In the genomic region with DNA sequence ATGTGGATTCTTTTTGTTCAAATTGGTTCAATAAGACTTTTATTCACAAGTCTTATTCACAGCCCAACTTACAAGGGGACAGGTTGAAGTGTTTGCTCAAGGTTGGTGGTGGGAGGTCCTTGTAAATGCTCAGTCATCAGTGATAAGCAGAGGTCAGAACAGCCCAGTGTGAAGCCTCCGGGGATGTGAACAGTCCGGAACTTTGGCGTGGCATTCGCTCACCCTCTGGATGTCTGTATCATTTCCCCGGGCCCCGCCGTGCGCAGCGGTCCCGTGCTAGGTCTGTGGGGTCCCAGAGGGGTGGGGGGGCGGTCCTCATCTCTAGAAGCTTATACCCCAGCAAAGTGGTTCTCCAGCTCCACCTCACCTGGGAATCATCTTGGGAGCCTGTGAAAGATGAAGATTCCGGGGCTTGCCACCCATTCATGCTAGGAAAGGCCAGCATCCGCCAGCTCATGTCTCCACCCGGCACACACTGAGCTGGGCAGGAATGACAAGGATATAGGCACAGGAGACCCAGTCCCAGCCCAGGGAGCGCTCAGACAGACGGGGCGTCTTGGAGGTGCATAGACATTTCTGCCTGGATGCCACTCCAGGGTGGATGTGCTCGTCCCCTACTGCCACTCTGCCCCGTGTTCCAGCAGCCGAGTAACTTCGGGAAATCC, we compare ENCODE assay signal across 15 cellular contexts.
DNase-seq lines count a peak whose midpoint lies in the region; ATAC-seq, FAIRE-seq and TF ChIP-seq lines count a peak whose summit lies in the region.
"Had no signal": no experiment of that assay in that cellular context is flagged by ENCODE, and none has a peak within 500 bp of the region (broad histone marks: within the 10 kb centered on the region; RNA-seq: fewer than 3 reads in every experiment).

No MANE protein-coding gene starts in this region.

- H3K4me2 ChIP-seq in K562 (ENCODE audit: insufficient read depth, low read length): peak overlapping the region; percentile 67

- peaks cover 3% of the 10 kb centered on the region for H3K27me3 Mint-ChIP-seq in HFFc6 (ENCODE audit: insufficient read depth)
- H3K27me3 Mint-ChIP-seq: stimulated activated naive CD8-positive, alpha-beta T cell treated with anti-CD3 and anti-CD28 coated beads, Interleukin-15, amount 100 ng/mL, for 72 hours had no signal

- TF ChIP-seq EP300 in K562 (IDR thresholded peaks at IDR 0.05; ENCODE audit: low read length): no peak

- H2AFZ ChIP-seq in K562 (ENCODE audit: low read depth, low read length): no peak overlapping the region

- H3K4me3 ChIP-seq in K562 (0 out of 2 replicates have a peak overlapping the region, but pooled peaks have one; percentile 29), left lung (no peak overlapping the region)

- no peak overlapping the region; the same call in 1 of the 2 replicates for H3K27ac Mint-ChIP-seq in HFFc6
- no peak overlapping the region for H3K27ac Mint-ChIP-seq in stimulated activated effector memory CD8-positive, alpha-beta T cell treated with anti-CD3 and anti-CD28 coated beads, Interleukin-12 subunit alpha, Interleukin-12 subunit beta, amount 100 ng/mL, for 72 hours
- H3K27ac Mint-ChIP-seq: activated T-helper 1 cell treated with anti-CD3 and anti-CD28 coated beads, Interleukin-12 subunit alpha, Interleukin-12 subunit beta, Interleukin-2, Interleukin-4 antibody, amounts not matched to agents 30 ng/mL and 10 ng/mL and 1 ng/mL, durations not matched to agents 14 hours and 24 hours and 36 hours had no signal

- TF ChIP-seq CTCF in HFFc6 (IDR thresholded peaks at IDR 0.05) (no peak), K562 (IDR thresholded peaks at IDR 0.05 in 2 of 3, conservative IDR thresholded peaks at IDR 0.05 in 1 of 3; ENCODE audit: insufficient read depth in 2 of 3, low read depth in 1 of 3, low read length in 3 of 3) (no peak), left lung (IDR thresholded peaks at IDR 0.05) (no peak)

- POLR2A ChIA-PET in K562 (lab: Yijun Ruan, JAX): interaction anchor here (1.3 kb wide), 1 partner anchor 44 kb away, joined by 3 read pairs; no protein-coding TSS in a partner anchor

- BruUV-seq in K562 (replicated peaks; lab: Mats Ljungman, UMichigan): no TSS peak

- peak overlapping the region in 1 of 2 experiments; percentile 37; a peak in 2 of 4 replicates for H3K9ac ChIP-seq in K562 (ENCODE audit: insufficient read depth in 1 of 2, low read depth in 2 of 2, low read length in 2 of 2)

- no peaks in the 10 kb centered on the region for H3K9me3 ChIP-seq in K562 (replicated peaks; ENCODE audit: control insufficient read depth, insufficient read depth, low read depth, low read length)
- peaks cover 0 to 14% of the 10 kb centered on the region in 2 donors for H3K9me3 ChIP-seq in left lung

- peak overlapping the region; percentile 90 for H3K4me3 Mint-ChIP-seq in HFFc6
- peak overlapping the region; percentile 69 for H3K4me3 Mint-ChIP-seq in stimulated activated effector memory CD8-positive, alpha-beta T cell treated with anti-CD3 and anti-CD28 coated beads, Interleukin-12 subunit alpha, Interleukin-12 subunit beta, amount 100 ng/mL, for 72 hours

- H3K36me3 Mint-ChIP-seq in HFFc6 (ENCODE audit: low read depth): peaks cover 22% of the 10 kb centered on the region
- H3K36me3 Mint-ChIP-seq in stimulated activated effector memory CD8-positive, alpha-beta T cell treated with anti-CD3 and anti-CD28 coated beads, Interleukin-12 subunit alpha, Interleukin-12 subunit beta, amount 100 ng/mL, for 72 hours: peaks cover 9% of the 10 kb centered on the region

- in situ Hi-C loops in K562 (cut with MboI): no loop called here

- H3K4me1 ChIP-seq in K562 (replicated peaks in 1 of 2; ENCODE audit: control insufficient read depth in 2 of 2, insufficient read depth in 2 of 2, low read length in 2 of 2): peaks cover 32 to 35% of the 10 kb centered on the region in 2 experiments; a peak in 4 of 5 replicates
- H3K4me1 ChIP-seq in left lung: peaks cover 0 to 9% of the 10 kb centered on the region in 2 donors

- CTCF ChIA-PET in K562 (lab: Yijun Ruan, JAX; ENCODE audit: low intra/inter-chr PET ratio): no interaction called here

- peak; percentile 90 for ATAC-seq in K562
- ATAC-seq in left lung: peak; percentile 77
- ATAC-seq in stimulated activated effector memory CD8-positive, alpha-beta T cell treated with anti-CD3 and anti-CD28 coated beads, Interleukin-12 subunit alpha, Interleukin-12 subunit beta, amount 100 ng/mL, for 72 hours: no peak
- ATAC-seq in HG02623 (IDR thresholded peaks at IDR 0.05; ENCODE audit: unreplicated experiment): no peak
- ATAC-seq: stimulated activated naive CD8-positive, alpha-beta T cell treated with anti-CD3 and anti-CD28 coated beads, Interleukin-15, amount 100 ng/mL, for 72 hours had no signal

- no peaks in the 10 kb centered on the region for H4K20me1 ChIP-seq in K562 (replicated peaks; ENCODE audit: control insufficient read depth, insufficient read depth, low read length)

- 10% methylated on average over 13 of the region's 21 CpGs for WGBS in K562 (ENCODE audit: insufficient coverage, low coverage, missing lambda C conversion rate)

- TF ChIP-seq POLR2A in K562 (conservative IDR thresholded peaks at IDR 0.05): no peak

- DNase-seq in HFFc6: no peak
- DNase-seq in K562 (ENCODE audit: extremely low read depth in 1 of 4, low spot score in 3 of 4): peak; percentile 47 to 64 (median 56)
- DNase-seq in left lung: no peak
- no peak for DNase-seq in stimulated activated effector memory CD8-positive, alpha-beta T cell treated with anti-CD3 and anti-CD28 coated beads, Interleukin-12 subunit alpha, Interleukin-12 subunit beta, amount 100 ng/mL, for 72 hours (ENCODE audit: low spot score in 2 of 2)
- no peak for DNase-seq in NCI-H2029 (lab: John Stamatoyannopoulos, UW)
- no peak for DNase-seq in SKM-1 (lab: John Stamatoyannopoulos, UW; ENCODE audit: unreplicated experiment)
- DNase-seq in cerebellar nuclear complex (lab: John Stamatoyannopoulos, UW): no peak
- DNase-seq: COR-L47; kidney; NCI-H1092 treated with DMSO at 0.1 percent for 48 hours; stimulated activated CD4-positive, alpha-beta T cell treated with anti-CD3 and anti-CD28 coated beads, Interleukin-4, amount 100 ng/mL, for 24 hours; stimulated activated naive CD8-positive, alpha-beta T cell treated with anti-CD3 and anti-CD28 coated beads, Interleukin-15, amount 100 ng/mL, for 72 hours had no signal

- peaks cover 4% of the 10 kb centered on the region for H3K9me1 ChIP-seq in K562 (ENCODE audit: control insufficient read depth, insufficient read depth, low read length)

- FAIRE-seq in K562 (lab: Jason Lieb, UNC): peak; percentile 81
- FAIRE-seq: kidney had no signal

- H3K9me3 Mint-ChIP-seq in HFFc6: peaks cover 20% of the 10 kb centered on the region
- H3K9me3 Mint-ChIP-seq in stimulated activated effector memory CD8-positive, alpha-beta T cell treated with anti-CD3 and anti-CD28 coated beads, Interleukin-12 subunit alpha, Interleukin-12 subunit beta, amount 100 ng/mL, for 72 hours: no peaks in the 10 kb centered on the region

- H3K36me3 ChIP-seq in K562 (ENCODE audit: control insufficient read depth, insufficient read depth, low read length): no peaks in the 10 kb centered on the region
- no peaks in the 10 kb centered on the region for H3K36me3 ChIP-seq in left lung

- H3K27ac ChIP-seq in K562 (ENCODE audit: extremely low read depth, low read depth, low read length) (peak overlapping the region; percentile 29; the same call in 2 of the 3 replicates), left lung (no peak overlapping the region)
- H3K27ac ChIP-seq: VCaP had no signal

- TF ChIP-seq RAD21 in K562 (CRISPR knock-in tag; conservative IDR thresholded peaks at IDR 0.05 in 1 of 2, IDR thresholded peaks at IDR 0.05 in 1 of 2): no peak

- H3K4me1 Mint-ChIP-seq in HFFc6 (ENCODE audit: low read depth): peaks cover 34% of the 10 kb centered on the region
- H3K4me1 Mint-ChIP-seq in stimulated activated effector memory CD8-positive, alpha-beta T cell treated with anti-CD3 and anti-CD28 coated beads, Interleukin-12 subunit alpha, Interleukin-12 subunit beta, amount 100 ng/mL, for 72 hours: peaks cover 65% of the 10 kb centered on the region

- no peaks in the 10 kb centered on the region; the same call in 2 of the 3 replicates for H3K79me2 ChIP-seq in K562 (ENCODE audit: control insufficient read depth, insufficient read depth, low read length)

- no peaks in the 10 kb centered on the region for H3K27me3 ChIP-seq in K562 (ENCODE audit: control insufficient read depth in 2 of 2, insufficient read depth in 2 of 2, low read length in 2 of 2)
- no peaks in the 10 kb centered on the region for H3K27me3 ChIP-seq in left lung

- intact Hi-C loops in K562 (cut with micrococcal nuclease) (no loop called here), left lung (cut with DNase I) (no loop called here)

TF ChIP-seq in K562, 482 proteins besides CTCF, POLR2A, EP300 and RAD21 (continues in another document):
- TF ChIP-seq MAFK (IDR thresholded peaks at IDR 0.05; ENCODE audit: low read length): peak; percentile 39; the same call in 1 of the 2 replicates
- TF ChIP-seq RCOR1 (IDR thresholded peaks at IDR 0.05; ENCODE audit: borderline replicate concordance in 1 of 2, low read depth in 2 of 2, low read length in 2 of 2): 0 out of 4 replicates have a peak, but pooled peaks of 1 of the 2 experiments have one; percentile 12
- TF ChIP-seq PHF8 (IDR thresholded peaks at IDR 0.05; ENCODE audit: borderline replicate concordance, low read length): no peak
- TF ChIP-seq MAFG (tag; conservative IDR thresholded peaks at IDR 0.05): peak; percentile 51
- TF ChIP-seq TAF1 (IDR thresholded peaks at IDR 0.05; ENCODE audit: control insufficient read depth, extremely low read depth, insufficient read depth, low read length, severe bottlenecking): no peak
- peak; percentile 21; the same call in 1 of the 2 replicates for TF ChIP-seq ETV1 (tag; conservative IDR thresholded peaks at IDR 0.05; ENCODE audit: low read depth)
- no peak for TF ChIP-seq MCM7 (IDR thresholded peaks at IDR 0.05)

Comparison
In these comparisons a context has a peak if more than half of its experiments do, and no peak if none do; other contexts are left out.
1. DNase-seq: peak in K562 (4 of 4); none in HFFc6 (single experiment), left lung (0 of 2), stimulated activated effector memory CD8-positive, alpha-beta T cell treated with anti-CD3 and anti-CD28 coated beads, Interleukin-12 subunit alpha, Interleukin-12 subunit beta, amount 100 ng/mL, for 72 hours (0 of 2), NCI-H2029 (single experiment), SKM-1 (single experiment) and cerebellar nuclear complex (0 of 2).
2. ATAC-seq: peak in K562 (single experiment) and left lung (single experiment); none in stimulated activated effector memory CD8-positive, alpha-beta T cell treated with anti-CD3 and anti-CD28 coated beads, Interleukin-12 subunit alpha, Interleukin-12 subunit beta, amount 100 ng/mL, for 72 hours (single experiment) and HG02623 (single experiment).